19 cellular contexts compared by ENCODE assay signal in the genomic region with DNA sequence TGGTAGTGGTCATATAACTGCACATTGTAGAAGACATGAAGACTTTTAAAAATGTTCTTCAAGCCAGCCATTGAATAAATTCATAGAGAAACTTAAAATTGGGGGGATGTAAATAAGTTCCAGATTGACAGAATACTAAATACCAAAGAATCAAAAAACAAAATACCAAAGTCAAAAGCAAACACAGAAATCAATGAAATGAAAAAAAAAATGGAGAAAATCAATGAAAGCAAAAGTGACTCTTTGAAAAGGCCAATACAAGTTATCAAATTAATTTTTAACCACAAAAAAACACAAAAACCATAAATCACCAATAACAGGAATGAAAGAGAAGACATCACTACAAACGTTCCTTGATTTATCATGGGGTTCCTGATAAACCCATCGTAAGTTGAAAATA.
"Had no signal": no experiment of that assay in that cellular context is flagged by ENCODE, and none has a peak within 500 bp of the region (broad histone marks: within the 10 kb centered on the region; RNA-seq: fewer than 3 reads in every experiment).

No MANE protein-coding gene starts in this region.

- H3K36me3 ChIP-seq: colonic mucosa, lower lobe of right lung had no signal

- H3K9me3 ChIP-seq: colonic mucosa, esophagus muscularis mucosa, left lung, lower lobe of right lung, mucosa of descending colon had no signal

- H3K4me3 ChIP-seq: colonic mucosa, esophagus muscularis mucosa, gastroesophageal sphincter, heart left ventricle, hepatocyte, left lung, lower lobe of right lung, mucosa of descending colon had no signal

- ATAC-seq: foreskin keratinocyte, gastroesophageal sphincter, heart left ventricle, left cardiac atrium, left lung, left ventricle myocardium superior, lower lobe of right lung, mucosa of descending colon had no signal

- DNase-seq: colonic mucosa; cortex of kidney; effector CD8-positive, alpha-beta T cell; foreskin keratinocyte; heart left ventricle; hypothalamus; immature natural killer cell; left cardiac atrium; left lung; left ventricle myocardium superior; lower lobe of right lung; mesenchymal stem cell; mucosa of descending colon; naive B cell had no signal

- H3K4me2 ChIP-seq: hepatocyte had no signal

- H3K27me3 ChIP-seq: colonic mucosa, esophagus muscularis mucosa, foreskin keratinocyte, gastroesophageal sphincter, heart left ventricle, hepatocyte, left lung had no signal

- H3K27ac ChIP-seq: colonic mucosa, esophagus muscularis mucosa, foreskin keratinocyte, gastroesophageal sphincter, heart left ventricle, hepatocyte, left lung, lower lobe of right lung had no signal

- FAIRE-seq: endothelial cell of umbilical vein, keratinocyte had no signal

- H3K4me1 ChIP-seq: colonic mucosa, esophagus muscularis mucosa, gastroesophageal sphincter, left lung, lower lobe of right lung had no signal

- H2AFZ ChIP-seq: hepatocyte had no signal
